In genomic region chr4:106312377-106312776, GRCh38 we compare ENCODE assay signal across 21 cellular contexts. TPM values are rescaled to one million over a fixed set of nuclear protein-coding genes. Genes with fewer than 3 reads are reported as not detected.
DNase-seq lines count a peak whose midpoint lies in the region; ATAC-seq and TF ChIP-seq lines count a peak whose summit lies in the region.
"Had no signal": no experiment of that assay in that cellular context is flagged by ENCODE, and none has a peak within 500 bp of the region (broad histone marks: within the 10 kb centered on the region; RNA-seq: fewer than 3 reads in every experiment).

No MANE protein-coding gene starts in this region.

- peaks cover 8% of the 10 kb centered on the region for H3K36me3 Mint-ChIP-seq in CD4-positive, alpha-beta T cell (ENCODE audit: low read depth)
- no peaks in the 10 kb centered on the region for H3K36me3 Mint-ChIP-seq in chondrocyte (ENCODE audit: low read depth)
- H3K36me3 Mint-ChIP-seq in CD4-positive, alpha-beta memory T cell: peaks cover 0 to 4% of the 10 kb centered on the region in 2 donors
- H3K36me3 Mint-ChIP-seq: activated naive CD4-positive, alpha-beta T cell treated with anti-CD3 and anti-CD28 coated beads, Interleukin-2, amount 50 U/mL, for 72 hours had no signal

- H3K9me3 Mint-ChIP-seq in CD4-positive, alpha-beta T cell: no peaks in the 10 kb centered on the region
- no peaks in the 10 kb centered on the region for H3K9me3 Mint-ChIP-seq in chondrocyte (ENCODE audit: low read depth)
- peaks cover 0 to 2% (median 0%) of the 10 kb centered on the region in 8 donors for H3K9me3 Mint-ChIP-seq in CD4-positive, alpha-beta memory T cell
- H3K9me3 Mint-ChIP-seq: activated naive CD4-positive, alpha-beta T cell treated with anti-CD3 and anti-CD28 coated beads, Interleukin-2, amount 50 U/mL, for 72 hours; T-helper 1 cell treated with Interleukin-12 subunit alpha and Interleukin-12 subunit beta and Interleukin-4 antibody, amounts not matched to agents 30 μg/mL and 1 μg/mL, for 36 hours had no signal

- POLR2A ChIA-PET in CD4-positive, alpha-beta T cell (lab: Charles Lee): no interaction called here
- POLR2A ChIA-PET in CD4-positive, alpha-beta memory T cell (lab: Charles Lee; ENCODE audit: partially characterized antibody): no interaction called here

- H3K4me3 ChIP-seq in osteoblast (ENCODE audit: insufficient read depth, low read length): peak overlapping the region; percentile 43
- no peak overlapping the region for H3K4me3 ChIP-seq in CD4-positive, alpha-beta memory T cell (ENCODE audit: low read length in 2 of 2)
- H3K4me3 ChIP-seq: heart right ventricle, thyroid gland had no signal

- no peak for ATAC-seq in CD4-positive, alpha-beta T cell (ENCODE audit: poor library complexity)
- ATAC-seq in GM19463 (IDR thresholded peaks at IDR 0.05; ENCODE audit: unreplicated experiment): no peak
- ATAC-seq: activated naive CD4-positive, alpha-beta T cell treated with anti-CD3 and anti-CD28 coated beads, Interleukin-2, amount 50 U/mL, for 72 hours; heart right ventricle; right cardiac atrium had no signal

- no peak overlapping the region for H2AFZ ChIP-seq in osteoblast (ENCODE audit: low read length)

- no peaks in the 10 kb centered on the region for H4K20me1 ChIP-seq in osteoblast (ENCODE audit: insufficient read depth, low read length)

- peaks cover 34% of the 10 kb centered on the region for H3K4me1 Mint-ChIP-seq in CD4-positive, alpha-beta T cell (ENCODE audit: low read depth)
- peaks cover 47% of the 10 kb centered on the region for H3K4me1 Mint-ChIP-seq in chondrocyte (ENCODE audit: low read depth)
- H3K4me1 Mint-ChIP-seq in CD4-positive, alpha-beta memory T cell: peaks cover 18 to 34% (median 22%) of the 10 kb centered on the region in 4 donors

- CTCF ChIA-PET in CD4-positive, alpha-beta T cell (lab: Charles Lee): no interaction called here
- CTCF ChIA-PET in CD4-positive, alpha-beta memory T cell (lab: Charles Lee; ENCODE audit: partially characterized antibody): interaction anchor here (1.1 kb wide), 1 partner anchor 15 kb away, joined by 3 read pairs; no protein-coding TSS in a partner anchor

- intact Hi-C loops in CD4-positive, alpha-beta T cell (cut with DNase I, micrococcal nuclease): loop anchor here in 1 of 2 experiments (5.0 to 10.0 kb wide), 2 partner anchors 835 to 1622 kb away; partner anchors contain the start of gene CYP2U1
- intact Hi-C loops in CD4-positive, alpha-beta memory T cell (cut with micrococcal nuclease): loop anchor here (10.0 kb wide), 2 partner anchors 838 to 1672 kb away; partner anchors contain the start of genes HADH and PPA2

- H3K4me2 ChIP-seq in osteoblast (ENCODE audit: insufficient read depth, low read length): peak overlapping the region; percentile 78

- DNase-seq in CD4-positive, alpha-beta T cell: no peak
- DNase-seq in LHCN-M2 (ENCODE audit: low read depth): peak; percentile 76
- no peak for DNase-seq in chondrocyte (ENCODE audit: low spot score)
- no peak for DNase-seq in osteoblast (ENCODE audit: insufficient read length, low spot score, missing footprints)
- no peak for DNase-seq in SKM-1 treated with dmso at 0.1 percent for 144 hours (lab: John Stamatoyannopoulos, UW; ENCODE audit: unreplicated experiment)
- DNase-seq in CD4-positive, alpha-beta memory T cell: no peak
- no peak for DNase-seq in DMS53 (lab: John Stamatoyannopoulos, UW)
- DNase-seq: GDM1; heart right ventricle; NCI-H1105 treated with DMSO at 0.1 percent for 48 hours; NCI-H2171 treated with DMSO at 0.1 percent for 48 hours; right cardiac atrium; stimulated activated CD4-positive, alpha-beta T cell treated with anti-CD3 and anti-CD28 coated beads, Interleukin-2, amount 100 ng/mL, for 24 hours; thyroid gland had no signal

- H3K4me1 ChIP-seq in osteoblast (ENCODE audit: insufficient read depth, low read length): peaks cover 49% of the 10 kb centered on the region
- peaks cover 16% of the 10 kb centered on the region for H3K4me1 ChIP-seq in CD4-positive, alpha-beta memory T cell (ENCODE audit: insufficient read depth, low read length)

- no peaks in the 10 kb centered on the region for H3K27me3 ChIP-seq in CD4-positive, alpha-beta T cell (ENCODE audit: control insufficient read depth, insufficient read depth, low read length)
- H3K27me3 ChIP-seq in osteoblast (ENCODE audit: insufficient read depth, low read length): no peaks in the 10 kb centered on the region
- H3K27me3 ChIP-seq in CD4-positive, alpha-beta memory T cell (ENCODE audit: insufficient read depth, low read length): no peaks in the 10 kb centered on the region
- H3K27me3 ChIP-seq: heart right ventricle, thyroid gland had no signal

- peak overlapping the region; percentile 55 for H3K4me3 Mint-ChIP-seq in CD4-positive, alpha-beta T cell
- peak overlapping the region; percentile 13 for H3K4me3 Mint-ChIP-seq in chondrocyte (ENCODE audit: unreplicated experiment)
- H3K4me3 Mint-ChIP-seq in CD4-positive, alpha-beta memory T cell: peak overlapping the region in 2 of 8 donors; percentile 16 to 32
- H3K4me3 Mint-ChIP-seq: T-helper 1 cell treated with Interleukin-12 subunit alpha and Interleukin-12 subunit beta and Interleukin-4 antibody, amounts not matched to agents 30 μg/mL and 1 μg/mL, for 36 hours had no signal

- no peaks in the 10 kb centered on the region for H3K9me3 ChIP-seq in CD4-positive, alpha-beta T cell (ENCODE audit: control insufficient read depth, low read length)
- no peaks in the 10 kb centered on the region for H3K9me3 ChIP-seq in osteoblast (ENCODE audit: low read depth, low read length)
- H3K9me3 ChIP-seq in CD4-positive, alpha-beta memory T cell (ENCODE audit: control insufficient read depth in 1 of 2, low read length in 2 of 2): no peaks in the 10 kb centered on the region
- H3K9me3 ChIP-seq: heart right ventricle, thyroid gland had no signal

- peaks cover 9% of the 10 kb centered on the region for H3K36me3 ChIP-seq in osteoblast (ENCODE audit: insufficient read depth, low read length)
- no peaks in the 10 kb centered on the region for H3K36me3 ChIP-seq in CD4-positive, alpha-beta memory T cell (ENCODE audit: insufficient read depth, low read length)
- H3K36me3 ChIP-seq: thyroid gland had no signal

- no peak for TF ChIP-seq CTCF in CD4-positive, alpha-beta T cell (IDR thresholded peaks at IDR 0.05)
- TF ChIP-seq CTCF in chondrocyte (IDR thresholded peaks at IDR 0.05): no peak
- no peak for TF ChIP-seq CTCF in osteoblast (IDR thresholded peaks at IDR 0.05; ENCODE audit: extremely low read depth, low read depth, low read length)

- H3K79me2 ChIP-seq in osteoblast (ENCODE audit: insufficient read depth, low read length): peaks cover 74% of the 10 kb centered on the region

- no peak overlapping the region for H3K27ac ChIP-seq in CD4-positive, alpha-beta T cell (ENCODE audit: low read depth, low read length)
- peak overlapping the region; percentile 61 for H3K27ac ChIP-seq in osteoblast (ENCODE audit: low read depth, low read length)
- no peak overlapping the region for H3K27ac ChIP-seq in CD4-positive, alpha-beta memory T cell (ENCODE audit: low read depth, low read length)
- H3K27ac ChIP-seq: heart right ventricle, RWPE1, thyroid gland had no signal

- no peak overlapping the region for H3K27ac Mint-ChIP-seq in CD4-positive, alpha-beta T cell
- H3K27ac Mint-ChIP-seq in chondrocyte (ENCODE audit: unreplicated experiment): peak overlapping the region; percentile 95
- peak overlapping the region in 3 of 7 donors; percentile 8 to 80 (median 36) for H3K27ac Mint-ChIP-seq in CD4-positive, alpha-beta memory T cell
- H3K27ac Mint-ChIP-seq: T-helper 1 cell treated with Interleukin-12 subunit alpha and Interleukin-12 subunit beta and Interleukin-4 antibody, amounts not matched to agents 30 μg/mL and 1 μg/mL, for 36 hours had no signal

- H3K27me3 Mint-ChIP-seq in CD4-positive, alpha-beta T cell: no peaks in the 10 kb centered on the region
- H3K27me3 Mint-ChIP-seq in chondrocyte (ENCODE audit: low read depth): no peaks in the 10 kb centered on the region
- no peaks in the 10 kb centered on the region for H3K27me3 Mint-ChIP-seq in CD4-positive, alpha-beta memory T cell

RNA-seq across cellular contexts. Expression of gene TBCK, which starts 3.6 kb away (rescaled TPM):
- total RNA-seq in CD4-positive, alpha-beta T cell: 10 to 100 TPM; 23.5 to 29.0 TPM
- total RNA-seq in LHCN-M2 (2014; rRNA removed): 30.1 and 35.6 TPM in 2 replicates
- 15.2 TPM for polyA plus RNA-seq in LHCN-M2 (2012)
- total RNA-seq in chondrocyte: 26.0 to 38.3 TPM (median 28.2 TPM) in 3 replicates
- total RNA-seq in osteoblast: 65.1 and 68.8 TPM in 2 replicates
- 10 to 100 TPM; 61.3 to 62.3 TPM for total RNA-seq in CD4-positive, alpha-beta memory T cell
- polyA plus RNA-seq in CD4-positive, alpha-beta memory T cell: 10 to 100 TPM; 23.7 to 24.9 TPM

RNA-seq across cellular contexts. Expression of gene AIMP1, which starts 4.0 kb away (rescaled TPM):
- 10 to 100 TPM; 75.4 to 77.8 TPM for total RNA-seq in CD4-positive, alpha-beta T cell
- 31.0 and 32.0 TPM in 2 replicates for total RNA-seq in LHCN-M2 (2014; rRNA removed)
- 33.3 TPM for polyA plus RNA-seq in LHCN-M2 (2012)
- 37.4 to 42.8 TPM (median 37.9 TPM) in 3 replicates for total RNA-seq in chondrocyte
- total RNA-seq in osteoblast: 27.9 and 28.6 TPM in 2 replicates
- 10 to 100 TPM; 47.0 to 51.9 TPM for total RNA-seq in CD4-positive, alpha-beta memory T cell
- polyA plus RNA-seq in CD4-positive, alpha-beta memory T cell: 10 to 100 TPM; 72.6 to 95.9 TPM

RNA-seq across cellular contexts. Expression of gene GIMD1, which starts 56.2 kb away (rescaled TPM):
- total RNA-seq in CD4-positive, alpha-beta T cell: not detected
- total RNA-seq in LHCN-M2 (2014; rRNA removed): not detected in 2 replicates
- 0.04 TPM for polyA plus RNA-seq in LHCN-M2 (2012)
- total RNA-seq in chondrocyte: not detected in 3 replicates
- total RNA-seq in osteoblast: not detected in 2 replicates
- total RNA-seq in CD4-positive, alpha-beta memory T cell: not detected
- not detected for polyA plus RNA-seq in CD4-positive, alpha-beta memory T cell
- total RNA-seq: activated naive CD4-positive, alpha-beta T cell treated with anti-CD3 and anti-CD28 coated beads, Interleukin-2, amount 50 U/mL, for 72 hours; cerebellum; heart right ventricle; mesenteric fat pad; right cardiac atrium; thyroid gland had no signal
- polyA plus RNA-seq: heart right ventricle, keratinocyte, right cardiac atrium had no signal
